Comparison of ENCODE assay signal across 1 cellular context in genomic region chr14:50669441-50669986, GRCh38.
A peak's percentile ranks its signal among the peaks of the same experiment; 100 is the strongest.
TF ChIP-seq lines count a peak whose summit lies in the region.

No MANE protein-coding gene starts in this region.

TF ChIP-seq in HepG2, 621 proteins besides CTCF, POLR2A, EP300 and RAD21 (continued from another document):
- TF ChIP-seq RBFOX2 (IDR thresholded peaks at IDR 0.05; ENCODE audit: low read depth, low read length), result no peak
- no peak for TF ChIP-seq ZMYM4 (CRISPR knock-in tag; IDR thresholded peaks at IDR 0.05)
- TF ChIP-seq MEIS1 (CRISPR knock-in tag; IDR thresholded peaks at IDR 0.05; ENCODE audit: borderline replicate concordance), result no peak
- no peak for TF ChIP-seq ZMYM3 (CRISPR knock-in tag; IDR thresholded peaks at IDR 0.05)
- TF ChIP-seq YEATS4 (CRISPR knock-in tag; IDR thresholded peaks at IDR 0.05; ENCODE audit: borderline replicate concordance), result peak; percentile 44; the same call in 1 of the 2 replicates
- TF ChIP-seq FOXK2 (IDR thresholded peaks at IDR 0.05), result no peak
- no peak for TF ChIP-seq NFAT5 (CRISPR knock-in tag; IDR thresholded peaks at IDR 0.05)
